Comparison of ENCODE assay signal across 17 cellular contexts in genomic region chr5:14252793-14253192, GRCh38.
DNase-seq lines count a peak whose midpoint lies in the region; ATAC-seq and TF ChIP-seq lines count a peak whose summit lies in the region.
"Had no signal": no experiment of that assay in that cellular context is flagged by ENCODE, and none has a peak within 500 bp of the region (broad histone marks: within the 10 kb centered on the region; RNA-seq: fewer than 3 reads in every experiment).

No MANE protein-coding gene starts in this region.

- H3K36me3 Mint-ChIP-seq in endothelial cell (ENCODE audit: low read depth, unreplicated experiment): peaks cover 5% of the 10 kb centered on the region
- peaks cover 20% of the 10 kb centered on the region for H3K36me3 Mint-ChIP-seq in stimulated activated memory B cell treated with anti-CD40 and anti-IgM and Interleukin-4, amounts not matched to agents 10 μg/mL and 1 μg/mL and 100 μg/mL, for 72 hours
- H3K36me3 Mint-ChIP-seq: CD8-positive, alpha-beta T cell had no signal

- H3K27me3 Mint-ChIP-seq in endothelial cell (ENCODE audit: unreplicated experiment): peaks cover 2% of the 10 kb centered on the region
- H3K27me3 Mint-ChIP-seq in stimulated activated memory B cell treated with anti-CD40 and anti-IgM and Interleukin-4, amounts not matched to agents 10 μg/mL and 1 μg/mL and 100 μg/mL, for 72 hours: no peaks in the 10 kb centered on the region

- TF ChIP-seq CTCF in left ventricle myocardium inferior (IDR thresholded peaks at IDR 0.05; ENCODE audit: borderline replicate concordance) (no peak), endothelial cell (IDR thresholded peaks at IDR 0.05; ENCODE audit: unreplicated experiment) (no peak)

- H3K27me3 ChIP-seq in left ventricle myocardium inferior (ENCODE audit: low read depth): no peaks in the 10 kb centered on the region
- H3K27me3 ChIP-seq: BE2C had no signal

- DNase-seq in left ventricle myocardium inferior (no peak), Right ventricle myocardium inferior (ENCODE audit: missing footprints) (no peak), NCI-H69 (lab: John Stamatoyannopoulos, UW) (peak; percentile 58), endothelial cell (ENCODE audit: low spot score) (no peak), ureter (ENCODE audit: low spot score) (no peak)
- no peak for DNase-seq in activated CD8-positive, alpha-beta memory T cell treated with anti-CD3 and anti-CD28 coated beads for 24 hours
- DNase-seq in stimulated activated CD4-positive, alpha-beta T cell treated with anti-CD3 and anti-CD28 coated beads, Interleukin-4, amount 100 ng/mL, for 4 hours: no peak
- DNase-seq: BE2C; CD8-positive, alpha-beta T cell; GDM1; H7; NCI-H187; NCI-H510A; NCI-H82; PC-9 had no signal

- no peaks in the 10 kb centered on the region for H3K36me3 ChIP-seq in left ventricle myocardium inferior
- H3K36me3 ChIP-seq: BE2C had no signal

- H3K4me3 ChIP-seq in left ventricle myocardium inferior: no peak overlapping the region
- H3K4me3 ChIP-seq: PC-9 had no signal

- no peak overlapping the region for H3K4me3 Mint-ChIP-seq in endothelial cell (ENCODE audit: unreplicated experiment)
- H3K4me3 Mint-ChIP-seq in stimulated activated memory B cell treated with anti-CD40 and anti-IgM and Interleukin-4, amounts not matched to agents 10 μg/mL and 1 μg/mL and 100 μg/mL, for 72 hours: no peak overlapping the region
- H3K4me3 Mint-ChIP-seq: CD8-positive, alpha-beta T cell had no signal

- peak overlapping the region; percentile 82 for H3K27ac ChIP-seq in left ventricle myocardium inferior (replicated peaks)
- H3K27ac ChIP-seq: 22Rv1, PC-9 had no signal

- intact Hi-C loops in left ventricle myocardium inferior (cut with micrococcal nuclease): no loop called here
- intact Hi-C loops in Right ventricle myocardium inferior (cut with DNase I): loop anchor here (5.0 kb wide), 1 partner anchor 50 kb away; no protein-coding TSS in a partner anchor

- peaks cover 7% of the 10 kb centered on the region for H3K9me3 ChIP-seq in left ventricle myocardium inferior (replicated peaks)

- peak overlapping the region; percentile 42 for H3K27ac Mint-ChIP-seq in endothelial cell (ENCODE audit: unreplicated experiment)
- peak overlapping the region; percentile 83 for H3K27ac Mint-ChIP-seq in stimulated activated memory B cell treated with anti-CD40 and anti-IgM and Interleukin-4, amounts not matched to agents 10 μg/mL and 1 μg/mL and 100 μg/mL, for 72 hours
- H3K27ac Mint-ChIP-seq: CD8-positive, alpha-beta T cell had no signal

- no peak for ATAC-seq in Right ventricle myocardium inferior
- ATAC-seq in stimulated activated memory B cell treated with anti-CD40 and anti-IgM and Interleukin-4, amounts not matched to agents 10 μg/mL and 1 μg/mL and 100 μg/mL, for 72 hours: no peak
- ATAC-seq: CD8-positive, alpha-beta T cell had no signal

- H3K9me3 Mint-ChIP-seq in endothelial cell (ENCODE audit: unreplicated experiment): peaks cover 4% of the 10 kb centered on the region
- peaks cover 5% of the 10 kb centered on the region for H3K9me3 Mint-ChIP-seq in stimulated activated memory B cell treated with anti-CD40 and anti-IgM and Interleukin-4, amounts not matched to agents 10 μg/mL and 1 μg/mL and 100 μg/mL, for 72 hours
- H3K9me3 Mint-ChIP-seq: CD8-positive, alpha-beta T cell had no signal

- peaks cover 96% of the 10 kb centered on the region for H3K4me1 ChIP-seq in left ventricle myocardium inferior

- peaks cover 61% of the 10 kb centered on the region for H3K4me1 Mint-ChIP-seq in endothelial cell (ENCODE audit: unreplicated experiment)
- peaks cover 64% of the 10 kb centered on the region for H3K4me1 Mint-ChIP-seq in stimulated activated memory B cell treated with anti-CD40 and anti-IgM and Interleukin-4, amounts not matched to agents 10 μg/mL and 1 μg/mL and 100 μg/mL, for 72 hours
